Comparison of ENCODE assay signal across 8 cellular contexts in genomic region chrX:48896611-48897011, GRCh38. TPM values are rescaled to one million over a fixed set of nuclear protein-coding genes. Genes with fewer than 3 reads are reported as not detected.
DNase-seq lines count a peak whose midpoint lies in the region; ATAC-seq and TF ChIP-seq lines count a peak whose summit lies in the region.

No MANE protein-coding gene starts in this region.

- POLR2A ChIA-PET in CD4-positive, alpha-beta memory T cell (lab: Charles Lee; ENCODE audit: partially characterized antibody): interaction anchor here (0.6 to 3.9 kb wide), 9 partner anchors 15 to 159 kb away, joined by 3 to 47 read pairs (median 6); partner anchors contain the start of genes OTUD5 and SLC35A2

- no CpG with 5 or more reads among the region's 9 CpGs for WGBS in mesendoderm (ENCODE audit: extremely low coverage, insufficient coverage, low lambda C conversion rate)

- H3K9me3 Mint-ChIP-seq in CD4-positive, alpha-beta memory T cell: peaks cover 0 to 1% (median 0%) of the 10 kb centered on the region in 8 donors

- H3K36me3 Mint-ChIP-seq in CD4-positive, alpha-beta memory T cell: peaks cover 5 to 25% of the 10 kb centered on the region in 2 donors

- H3K9ac ChIP-seq in mesendoderm (ENCODE audit: low read length): peak overlapping the region; percentile 77

- CTCF ChIA-PET in CD4-positive, alpha-beta memory T cell (lab: Charles Lee; ENCODE audit: partially characterized antibody): interaction anchor here (1.5 to 2.4 kb wide), 2 partner anchors 15 to 40 kb away, joined by 4 to 12 read pairs; partner anchors contain the start of gene SLC35A2

- peak overlapping the region; percentile 93 for H3K27ac ChIP-seq in CD4-positive, alpha-beta memory T cell (ENCODE audit: low read depth, low read length)
- peak overlapping the region; percentile 87 for H3K27ac ChIP-seq in brain microvascular endothelial cell
- H3K27ac ChIP-seq in mesendoderm (ENCODE audit: low read depth, low read length): no peak overlapping the region

- H4K5ac ChIP-seq in mesendoderm (ENCODE audit: low read length): no peak overlapping the region

- no peak for TF ChIP-seq POLR2A in GM18505 (IDR thresholded peaks at IDR 0.05; ENCODE audit: borderline replicate concordance, extremely low read depth, insufficient read depth, insufficient read length)

- H3K4me3 Mint-ChIP-seq in CD4-positive, alpha-beta memory T cell: peak overlapping the region; percentile 86 to 96 (median 92)

- H3K4me1 Mint-ChIP-seq in CD4-positive, alpha-beta memory T cell: peaks cover 4 to 39% (median 21%) of the 10 kb centered on the region in 4 donors

- in situ Hi-C loops in brain microvascular endothelial cell (cut with HindIII; ENCODE audit: low pct_ligation_motif_present, low sequenced_read_pairs): no loop called here

- peak overlapping the region; percentile 62 for H3K4me2 ChIP-seq in mesendoderm (ENCODE audit: low read length)

- peak overlapping the region; percentile 88 to 99 (median 96) for H3K27ac Mint-ChIP-seq in CD4-positive, alpha-beta memory T cell

- no peaks in the 10 kb centered on the region for H3K27me3 Mint-ChIP-seq in CD4-positive, alpha-beta memory T cell

- H3K23ac ChIP-seq in mesendoderm (ENCODE audit: low read length): no peak overlapping the region

- H3K4ac ChIP-seq in mesendoderm (ENCODE audit: low read depth, low read length): no peak overlapping the region

- H2AK5ac ChIP-seq in mesendoderm (ENCODE audit: low read length): no peak overlapping the region

- H2BK120ac ChIP-seq in mesendoderm (ENCODE audit: low read depth, low read length): no peak overlapping the region

- no peak overlapping the region for H4K8ac ChIP-seq in mesendoderm (ENCODE audit: low read depth, low read length)

- peaks cover 8% of the 10 kb centered on the region for H3K36me3 ChIP-seq in CD4-positive, alpha-beta memory T cell (ENCODE audit: insufficient read depth, low read length)
- H3K36me3 ChIP-seq in brain microvascular endothelial cell (replicated peaks) (no peaks in the 10 kb centered on the region), mesendoderm (ENCODE audit: control insufficient read depth, insufficient read depth, low read length) (peaks cover 2% of the 10 kb centered on the region)

- no peaks in the 10 kb centered on the region for H3K79me1 ChIP-seq in mesendoderm (ENCODE audit: low read length)

- no peaks in the 10 kb centered on the region for H3K27me3 ChIP-seq in CD4-positive, alpha-beta memory T cell (ENCODE audit: insufficient read depth, low read length)
- no peaks in the 10 kb centered on the region for H3K27me3 ChIP-seq in brain microvascular endothelial cell (replicated peaks)
- H3K27me3 ChIP-seq in mesendoderm (ENCODE audit: insufficient read depth, low read length, poor library complexity): no peaks in the 10 kb centered on the region

- no peak overlapping the region for H2BK15ac ChIP-seq in mesendoderm (replicated peaks; ENCODE audit: low read depth)

- peaks cover 10% of the 10 kb centered on the region for H3K79me2 ChIP-seq in mesendoderm (ENCODE audit: control insufficient read depth, insufficient read depth, low read length)

- intact Hi-C loops in CD4-positive, alpha-beta memory T cell (cut with micrococcal nuclease): loop anchor here (1.0 to 5.0 kb wide), 3 partner anchors 21 to 146 kb away; partner anchors contain the start of genes HDAC6 and TFE3

- H3K4me1 ChIP-seq in CD4-positive, alpha-beta memory T cell (ENCODE audit: insufficient read depth, low read length): peaks cover 28% of the 10 kb centered on the region
- H3K4me1 ChIP-seq in mesendoderm (ENCODE audit: control insufficient read depth, low read depth, low read length): no peaks in the 10 kb centered on the region

- peak overlapping the region; percentile 78 to 92 for H3K4me3 ChIP-seq in CD4-positive, alpha-beta memory T cell (ENCODE audit: low read length in 2 of 2)
- H3K4me3 ChIP-seq in brain microvascular endothelial cell (ENCODE audit: low read depth, low read length) (peak overlapping the region; percentile 77), mesendoderm (ENCODE audit: low read length) (peak overlapping the region; percentile 60)

- no peak overlapping the region for H2BK5ac ChIP-seq in mesendoderm (ENCODE audit: low read length)

- H3K9me3 ChIP-seq in CD4-positive, alpha-beta memory T cell (ENCODE audit: control insufficient read depth in 1 of 2, low read length in 2 of 2): no peaks in the 10 kb centered on the region

- H3K56ac ChIP-seq in mesendoderm (ENCODE audit: low read length): peak overlapping the region; percentile 80

- no peak overlapping the region for H3K18ac ChIP-seq in mesendoderm (ENCODE audit: low read length)

- TF ChIP-seq CTCF in brain microvascular endothelial cell (IDR thresholded peaks at IDR 0.05; ENCODE audit: low read depth, low read length, missing control alignments): no peak

- DNase-seq in CD4-positive, alpha-beta memory T cell: no peak
- DNase-seq in LHCN-M2 (ENCODE audit: low read depth): peak; percentile 17
- no peak for DNase-seq in brain microvascular endothelial cell
- DNase-seq in mesendoderm: peak; percentile 54
- no peak for DNase-seq in ecto neural progenitor cell (ENCODE audit: low spot score)
- DNase-seq in stimulated activated CD4-positive, alpha-beta T cell treated with anti-CD3 and anti-CD28 coated beads, Interleukin-4, amount 100 ng/mL, for 1 hour: no peak

- no peak for ATAC-seq in HG03571 (IDR thresholded peaks at IDR 0.05; ENCODE audit: unreplicated experiment)
- no peak for ATAC-seq in GM18505 (IDR thresholded peaks at IDR 0.05; ENCODE audit: unreplicated experiment)

RNA-seq across cellular contexts. Expression of gene TIMM17B, which starts 1.0 kb away (rescaled TPM):
- 10 to 100 TPM; 42.6 to 46.2 TPM for total RNA-seq in CD4-positive, alpha-beta memory T cell
- polyA plus RNA-seq in CD4-positive, alpha-beta memory T cell: 10 to 100 TPM; 65.3 to 69.7 TPM
- 36.6 and 41.2 TPM in 2 replicates for total RNA-seq in LHCN-M2 (2014; rRNA removed)
- polyA plus RNA-seq in LHCN-M2 (2012): 57.0 TPM
- 52.0 TPM for polyA plus RNA-seq in mesendoderm (2013, experiment 1 of 2)
- polyA plus RNA-seq in mesendoderm (2013, experiment 2 of 2): 55.2 TPM

RNA-seq across cellular contexts. Expression of gene PQBP1, which starts 1.1 kb away (rescaled TPM):
- 10 to 100 TPM; 59.6 to 64.4 TPM for total RNA-seq in CD4-positive, alpha-beta memory T cell
- 10 to 100 TPM; 80.0 to 94.1 TPM for polyA plus RNA-seq in CD4-positive, alpha-beta memory T cell
- total RNA-seq in LHCN-M2 (2014; rRNA removed): 43.9 and 53.2 TPM in 2 replicates
- polyA plus RNA-seq in LHCN-M2 (2012): 93.3 TPM
- 83.0 TPM for polyA plus RNA-seq in mesendoderm (2013, experiment 1 of 2)
- 83.7 TPM for polyA plus RNA-seq in mesendoderm (2013, experiment 2 of 2)

RNA-seq across cellular contexts. Expression of gene SLC35A2, which starts 14.8 kb away (rescaled TPM):
- total RNA-seq in CD4-positive, alpha-beta memory T cell: 10 to 100 TPM; 13.8 to 15.8 TPM
- 10 to 100 TPM; 11.8 to 14.4 TPM for polyA plus RNA-seq in CD4-positive, alpha-beta memory T cell
- 25.4 and 30.4 TPM in 2 replicates for total RNA-seq in LHCN-M2 (2014; rRNA removed)
- polyA plus RNA-seq in LHCN-M2 (2012): 32.6 TPM
- polyA plus RNA-seq in mesendoderm (2013, experiment 1 of 2): 15.8 TPM
- polyA plus RNA-seq in mesendoderm (2013, experiment 2 of 2): 15.7 TPM

RNA-seq across cellular contexts. Expression of gene PIM2, which starts 22.2 kb away (rescaled TPM):
- total RNA-seq in CD4-positive, alpha-beta memory T cell: 100 to 1,000 TPM; 117 to 118 TPM
- polyA plus RNA-seq in CD4-positive, alpha-beta memory T cell: 100 to 1,000 TPM; 396 to 489 TPM
- 8.8 and 10.7 TPM in 2 replicates for total RNA-seq in LHCN-M2 (2014; rRNA removed)
- polyA plus RNA-seq in LHCN-M2 (2012): 4.2 TPM
- polyA plus RNA-seq in mesendoderm (2013, experiment 1 of 2): 55.7 TPM
- polyA plus RNA-seq in mesendoderm (2013, experiment 2 of 2): 57.8 TPM

Comparison
In these comparisons a context has a peak if more than half of its experiments do, and no peak if none do; other contexts are left out.
1. DNase-seq: peak in LHCN-M2 (single experiment) and mesendoderm (single experiment); none in CD4-positive, alpha-beta memory T cell (0 of 5), brain microvascular endothelial cell (single experiment), ecto neural progenitor cell (single experiment) and stimulated activated CD4-positive, alpha-beta T cell treated with anti-CD3 and anti-CD28 coated beads, Interleukin-4, amount 100 ng/mL, for 1 hour (single experiment).
2. Peak in every context shown above with its lines, with median percentiles within 50 percentile points of each other: H3K4me3 ChIP-seq.